Comparison of ENCODE assay signal across 1 cellular context in genomic region chr2:188282907-188283306, GRCh38.
TF ChIP-seq lines count a peak whose summit lies in the region.

No MANE protein-coding gene starts in this region.

TF ChIP-seq in H1, 55 proteins besides CTCF, POLR2A, EP300 and RAD21 (continued from another document):
- no peak for TF ChIP-seq TAF1 (IDR thresholded peaks at IDR 0.05; ENCODE audit: low read depth, low read length)
- TF ChIP-seq CTBP2 (IDR thresholded peaks at IDR 0.05; ENCODE audit: borderline replicate concordance, insufficient read depth, insufficient read length, low read length) = no peak
- no peak for TF ChIP-seq MAFK (IDR thresholded peaks at IDR 0.05; ENCODE audit: low read depth, low read length)
- TF ChIP-seq SIX5 (IDR thresholded peaks at IDR 0.05; ENCODE audit: low read depth, low read length) = no peak
- TF ChIP-seq NRF1 (IDR thresholded peaks at IDR 0.05; ENCODE audit: low read depth, low read length) = no peak
- no peak for TF ChIP-seq EZH2 (IDR thresholded peaks at IDR 0.05; ENCODE audit: low read depth, low read length, severe bottlenecking)
- TF ChIP-seq CEBPB (IDR thresholded peaks at IDR 0.05; ENCODE audit: low read depth, low read length) = no peak
- no peak for TF ChIP-seq NANOG (IDR thresholded peaks at IDR 0.05; ENCODE audit: insufficient read depth, low read depth, low read length, poor library complexity, severe bottlenecking)
- TF ChIP-seq SIRT6 (IDR thresholded peaks at IDR 0.05; ENCODE audit: low read length) = no peak
- no peak for TF ChIP-seq CBX5 (IDR thresholded peaks at IDR 0.05; ENCODE audit: low read depth, low read length)
- no peak for TF ChIP-seq CHD1 (IDR thresholded peaks at IDR 0.05; ENCODE audit: low read depth, low read length)
